Comparison of ENCODE assay signal across 13 cellular contexts in genomic region chr1:111856411-111857135, GRCh38.
DNase-seq lines count a peak whose midpoint lies in the region; ATAC-seq and TF ChIP-seq lines count a peak whose summit lies in the region.
"Had no signal": no experiment of that assay in that cellular context is flagged by ENCODE, and none has a peak within 500 bp of the region (broad histone marks: within the 10 kb centered on the region; RNA-seq: fewer than 3 reads in every experiment).

No MANE protein-coding gene starts in this region.

- H3K4me2 ChIP-seq in GM23338 (no peak overlapping the region), neural cell (ENCODE audit: low read length) (no peak overlapping the region)

- H4K20me1 ChIP-seq in GM23338 (replicated peaks; ENCODE audit: insufficient read depth) = no peaks in the 10 kb centered on the region
- no peaks in the 10 kb centered on the region for H4K20me1 ChIP-seq in neural cell (ENCODE audit: insufficient read depth)

- H2AFZ ChIP-seq in GM23338 (0 out of 2 replicates have a peak overlapping the region, but pooled peaks have one; percentile 43), neural cell (ENCODE audit: low read depth, low read length) (no peak overlapping the region)

- H3K4me1 ChIP-seq in GM23338 (ENCODE audit: insufficient read depth) = peaks cover 15% of the 10 kb centered on the region; the same call in 1 of the 2 replicates
- H3K4me1 ChIP-seq: Peyer's patch had no signal

- TF ChIP-seq CTCF in GM23338 (conservative IDR thresholded peaks at IDR 0.05; ENCODE audit: low read depth in 2 of 2) = no peak
- no peak for TF ChIP-seq CTCF in VCaP (conservative IDR thresholded peaks at IDR 0.05)
- TF ChIP-seq CTCF in neural cell (IDR thresholded peaks at IDR 0.05; ENCODE audit: poor library complexity, severe bottlenecking) = no peak
- no peak for TF ChIP-seq CTCF in type B pancreatic cell (conservative IDR thresholded peaks at IDR 0.05)
- no peak for TF ChIP-seq CTCF in chondrocyte (IDR thresholded peaks at IDR 0.05)

- H3K27me3 Mint-ChIP-seq in GM23338 (ENCODE audit: insufficient read depth, low read depth, poor library complexity) (peaks cover 7% of the 10 kb centered on the region), type B pancreatic cell (peaks cover 41% of the 10 kb centered on the region), chondrocyte (ENCODE audit: low read depth) (peaks cover 51% of the 10 kb centered on the region)

- no peak for TF ChIP-seq EP300 in neural cell (conservative IDR thresholded peaks at IDR 0.05; ENCODE audit: poor library complexity, severe bottlenecking)

- H3K4me3 Mint-ChIP-seq in GM23338 (no peak overlapping the region), type B pancreatic cell (no peak overlapping the region), chondrocyte (ENCODE audit: unreplicated experiment) (no peak overlapping the region)
- H3K4me3 Mint-ChIP-seq: T-helper 17 cell had no signal

- H3K27ac ChIP-seq in GM23338 (ENCODE audit: low read depth) = no peak overlapping the region
- peak overlapping the region; percentile 59 for H3K27ac ChIP-seq in VCaP
- H3K27ac ChIP-seq in neural cell (ENCODE audit: low read length) = peak overlapping the region; percentile 17
- H3K27ac ChIP-seq: Peyer's patch had no signal

- no peaks in the 10 kb centered on the region for H3K9me3 ChIP-seq in neural cell (ENCODE audit: low read length)

- H3F3A ChIP-seq in GM23338 (replicated peaks; ENCODE audit: low read depth) (no peaks in the 10 kb centered on the region), neural cell (ENCODE audit: insufficient read depth, low read length, poor library complexity, severe bottlenecking) (no peaks in the 10 kb centered on the region)

- no peaks in the 10 kb centered on the region for H3K36me3 Mint-ChIP-seq in GM23338 (ENCODE audit: low read depth)
- H3K36me3 Mint-ChIP-seq in type B pancreatic cell = no peaks in the 10 kb centered on the region
- no peaks in the 10 kb centered on the region for H3K36me3 Mint-ChIP-seq in chondrocyte (ENCODE audit: low read depth)

- H3K79me2 ChIP-seq in GM23338 (replicated peaks; ENCODE audit: insufficient read depth) (no peaks in the 10 kb centered on the region), neural cell (replicated peaks; ENCODE audit: insufficient read depth, low read length) (no peaks in the 10 kb centered on the region)

- H3K4me3 ChIP-seq in GM23338 (no peak overlapping the region), neural cell (ENCODE audit: low read length) (peak overlapping the region; percentile 33)
- H3K4me3 ChIP-seq: Peyer's patch had no signal

- H3K4me1 Mint-ChIP-seq in GM23338 (peaks cover 35% of the 10 kb centered on the region), type B pancreatic cell (ENCODE audit: unreplicated experiment) (no peaks in the 10 kb centered on the region), chondrocyte (ENCODE audit: low read depth) (no peaks in the 10 kb centered on the region)

- H3K9me3 Mint-ChIP-seq in GM23338 = no peaks in the 10 kb centered on the region
- no peaks in the 10 kb centered on the region for H3K9me3 Mint-ChIP-seq in type B pancreatic cell
- H3K9me3 Mint-ChIP-seq in chondrocyte (ENCODE audit: low read depth) = no peaks in the 10 kb centered on the region

- no peak overlapping the region for H3K9ac ChIP-seq in neural cell (ENCODE audit: low read length)

- DNase-seq in GM23338 (ENCODE audit: low spot score) = peak; percentile 21
- peak; percentile 83 for DNase-seq in NCI-H2107 treated with DMSO at 0.1 percent for 48 hours (lab: John Stamatoyannopoulos, UW; ENCODE audit: unreplicated experiment)
- DNase-seq in type B pancreatic cell (ENCODE audit: extremely low spot score, unreplicated experiment) = no peak
- no peak for DNase-seq in chondrocyte (ENCODE audit: low spot score)
- DNase-seq in OCI-M2 (lab: John Stamatoyannopoulos, UW; ENCODE audit: unreplicated experiment) = no peak
- no peak for DNase-seq in effector CD4-positive, alpha-beta T cell
- DNase-seq: DMS53; NCI-H1048; Peyer's patch; stimulated activated CD4-positive, alpha-beta T cell treated with anti-CD3 and anti-CD28 coated beads, Interleukin-1b, Interleukin-23, amount 100 ng/mL, for 48 hours; T-helper 17 cell had no signal

- no peaks in the 10 kb centered on the region for H3K36me3 ChIP-seq in GM23338 (ENCODE audit: insufficient read depth)
- H3K36me3 ChIP-seq in neural cell (ENCODE audit: insufficient read depth, low read length) = no peaks in the 10 kb centered on the region
- H3K36me3 ChIP-seq: Peyer's patch had no signal

- TF ChIP-seq RAD21 in neural cell (conservative IDR thresholded peaks at IDR 0.05) = no peak

- H3K27ac Mint-ChIP-seq in GM23338 (no peak overlapping the region), type B pancreatic cell (no peak overlapping the region), chondrocyte (ENCODE audit: unreplicated experiment) (no peak overlapping the region)
- H3K27ac Mint-ChIP-seq: T-helper 17 cell had no signal

- ATAC-seq in GM23338 = no peak; the same call in 1 of the 3 replicates
- ATAC-seq: T-helper 17 cell had no signal

- H3K9me2 ChIP-seq in GM23338 (ENCODE audit: insufficient read depth) (peaks cover 15% of the 10 kb centered on the region; the same call in 1 of the 2 replicates), neural cell (ENCODE audit: insufficient read depth, low read length) (no peaks in the 10 kb centered on the region)

- H3K27me3 ChIP-seq in GM23338 (ENCODE audit: insufficient read depth) (no peaks in the 10 kb centered on the region), neural cell (ENCODE audit: insufficient read depth, low read depth, low read length) (no peaks in the 10 kb centered on the region)
- H3K27me3 ChIP-seq: Peyer's patch had no signal

TF ChIP-seq in GM23338, 12 proteins besides CTCF, POLR2A, EP300 and RAD21:
- no peak for TF ChIP-seq NANOG (IDR thresholded peaks at IDR 0.05; ENCODE audit: borderline replicate concordance)
- TF ChIP-seq POLR2AphosphoS5 (IDR thresholded peaks at IDR 0.05; ENCODE audit: low read depth) = no peak
TF ChIP-seq in GM23338: peak in this region for 0.

TF ChIP-seq in neural cell, 6 proteins besides CTCF, POLR2A, EP300 and RAD21:
- TF ChIP-seq EZH2 (IDR thresholded peaks at IDR 0.05; ENCODE audit: borderline replicate concordance, insufficient read depth, low read length, poor library complexity, severe bottlenecking) (no peak), REST (IDR thresholded peaks at IDR 0.05; ENCODE audit: borderline replicate concordance) (no peak), SMC3 (conservative IDR thresholded peaks at IDR 0.05; ENCODE audit: poor library complexity) (no peak), POLR2AphosphoS5 (IDR thresholded peaks at IDR 0.05) (no peak), MXI1 (conservative IDR thresholded peaks at IDR 0.05; ENCODE audit: poor library complexity, severe bottlenecking) (no peak), TAF1 (IDR thresholded peaks at IDR 0.05; ENCODE audit: low read depth) (no peak)
TF ChIP-seq in neural cell: peak in this region for 0.

Comparison
In these comparisons a context has a peak if more than half of its experiments do, and no peak if none do; other contexts are left out.
1. DNase-seq: peak in GM23338 (single experiment) and NCI-H2107 treated with DMSO at 0.1 percent for 48 hours (single experiment); none in type B pancreatic cell (single experiment), chondrocyte (single experiment), OCI-M2 (single experiment) and effector CD4-positive, alpha-beta T cell (single experiment).